19 cellular contexts compared by ENCODE assay signal in genomic region chr1:87155180-87155579, GRCh38.
DNase-seq lines count a peak whose midpoint lies in the region; ATAC-seq and TF ChIP-seq lines count a peak whose summit lies in the region.
"Had no signal": no experiment of that assay in that cellular context is flagged by ENCODE, and none has a peak within 500 bp of the region (broad histone marks: within the 10 kb centered on the region; RNA-seq: fewer than 3 reads in every experiment).

No MANE protein-coding gene starts in this region.

- no peaks in the 10 kb centered on the region for H3K9me3 ChIP-seq in SK-N-SH
- no peaks in the 10 kb centered on the region for H3K9me3 ChIP-seq in OCI-LY1 (ENCODE audit: low read length)
- H3K9me3 ChIP-seq: A549, heart left ventricle, right atrium auricular region, upper lobe of left lung had no signal

- TF ChIP-seq CTCF in SK-N-SH (IDR thresholded peaks at IDR 0.05) (no peak), OCI-LY1 (IDR thresholded peaks at IDR 0.05; ENCODE audit: low read length) (no peak)

- no peak overlapping the region for H3K27ac Mint-ChIP-seq in stimulated activated effector memory CD8-positive, alpha-beta T cell treated with anti-CD3 and anti-CD28 coated beads, Interleukin-12 subunit alpha, Interleukin-12 subunit beta, amount 100 ng/mL, for 72 hours
- H3K27ac Mint-ChIP-seq: CD4-positive, CD25-positive, alpha-beta regulatory T cell had no signal

- POLR2A ChIA-PET in SK-N-SH (lab: Yijun Ruan, JAX) = no interaction called here

- peaks cover 11% of the 10 kb centered on the region for H3K4me1 Mint-ChIP-seq in stimulated activated effector memory CD8-positive, alpha-beta T cell treated with anti-CD3 and anti-CD28 coated beads, Interleukin-12 subunit alpha, Interleukin-12 subunit beta, amount 100 ng/mL, for 72 hours

- no peak for ATAC-seq in SK-N-SH treated with all-trans-retinoic acid at 6 μM for 48 hours
- ATAC-seq in GM18868 (IDR thresholded peaks at IDR 0.05; ENCODE audit: unreplicated experiment) = no peak
- ATAC-seq in stimulated activated effector memory CD8-positive, alpha-beta T cell treated with anti-CD3 and anti-CD28 coated beads, Interleukin-12 subunit alpha, Interleukin-12 subunit beta, amount 100 ng/mL, for 72 hours = no peak
- ATAC-seq: A549, heart left ventricle had no signal

- no peaks in the 10 kb centered on the region for H3K79me2 ChIP-seq in SK-N-SH (ENCODE audit: insufficient read depth)
- no peaks in the 10 kb centered on the region for H3K79me2 ChIP-seq in OCI-LY1 (ENCODE audit: insufficient read depth, low read length)

- DNase-seq in SK-N-SH (peak; percentile 71), islet precursor cell (peak; percentile 66), NCI-H446 (lab: John Stamatoyannopoulos, UW) (no peak), GM19240 (ENCODE audit: insufficient read length, low spot score) (no peak)
- DNase-seq in stimulated activated effector memory CD8-positive, alpha-beta T cell treated with anti-CD3 and anti-CD28 coated beads, Interleukin-12 subunit alpha, Interleukin-12 subunit beta, amount 100 ng/mL, for 72 hours (ENCODE audit: low spot score in 2 of 2) = no peak
- DNase-seq: activated CD4-positive, CD25-positive, alpha-beta regulatory T cell; CD4-positive, CD25-positive, alpha-beta regulatory T cell; heart left ventricle; mesendoderm; NCI-H2081 treated with DMSO at 0.1 percent for 48 hours; NK-92 treated with Interleukin-12 subunit alpha and Interleukin-12 subunit beta, amount 100 ng/mL, for 24 hours; stimulated activated CD4-positive, alpha-beta T cell treated with anti-CD3 and anti-CD28 coated beads, Interleukin-15, amount 100 ng/mL, for 24 hours; stimulated activated naive CD4-positive, alpha-beta T cell treated with Interleukin-2 at 50 U/mL for 16 hours had no signal

- H3K4me2 ChIP-seq in SK-N-SH = no peak overlapping the region
- no peak overlapping the region for H3K4me2 ChIP-seq in OCI-LY1 (ENCODE audit: low read length)
- H3K4me2 ChIP-seq: A549 had no signal

- H3K9ac ChIP-seq in SK-N-SH = no peak overlapping the region
- no peak overlapping the region for H3K9ac ChIP-seq in OCI-LY1 (ENCODE audit: low read length)

- H3K4me3 Mint-ChIP-seq in stimulated activated effector memory CD8-positive, alpha-beta T cell treated with anti-CD3 and anti-CD28 coated beads, Interleukin-12 subunit alpha, Interleukin-12 subunit beta, amount 100 ng/mL, for 72 hours = no peak overlapping the region
- H3K4me3 Mint-ChIP-seq: CD4-positive, CD25-positive, alpha-beta regulatory T cell had no signal

- CTCF ChIA-PET in SK-N-SH (lab: Yijun Ruan, JAX) = no interaction called here

- peak in 1 of 2 experiments; percentile 35; a peak in 1 of 4 replicates for TF ChIP-seq EP300 in SK-N-SH (IDR thresholded peaks at IDR 0.05; ENCODE audit: borderline replicate concordance in 1 of 2, low read depth in 1 of 2, low read length in 1 of 2)

- no peak overlapping the region for H2AFZ ChIP-seq in SK-N-SH (ENCODE audit: low read depth)
- no peak overlapping the region for H2AFZ ChIP-seq in OCI-LY1 (ENCODE audit: low read length)

- H4K20me1 ChIP-seq in SK-N-SH (ENCODE audit: insufficient read depth) (no peaks in the 10 kb centered on the region), OCI-LY1 (ENCODE audit: insufficient read depth, low read length) (no peaks in the 10 kb centered on the region)

- H3K4me3 ChIP-seq in SK-N-SH (ENCODE audit: low read depth in 2 of 2, low read length in 1 of 2) (no peak overlapping the region), OCI-LY1 (ENCODE audit: low read depth, low read length, poor library complexity, severe bottlenecking) (no peak overlapping the region)
- H3K4me3 ChIP-seq: A549, heart left ventricle, right atrium auricular region, upper lobe of left lung had no signal

- no peak for TF ChIP-seq RAD21 in SK-N-SH (IDR thresholded peaks at IDR 0.05; ENCODE audit: low read length)

- H3K27ac ChIP-seq in SK-N-SH (ENCODE audit: low read depth in 2 of 2, low read length in 1 of 2) (no peak overlapping the region), OCI-LY1 (ENCODE audit: low read depth, low read length, poor library complexity, severe bottlenecking) (peak overlapping the region; percentile 28)
- H3K27ac ChIP-seq: A549, right atrium auricular region, upper lobe of left lung had no signal

- H3F3A ChIP-seq in SK-N-SH (replicated peaks; ENCODE audit: insufficient read depth) (no peaks in the 10 kb centered on the region), OCI-LY1 (ENCODE audit: insufficient read depth, low read length) (no peaks in the 10 kb centered on the region)

- H3K36me3 Mint-ChIP-seq in stimulated activated effector memory CD8-positive, alpha-beta T cell treated with anti-CD3 and anti-CD28 coated beads, Interleukin-12 subunit alpha, Interleukin-12 subunit beta, amount 100 ng/mL, for 72 hours = no peaks in the 10 kb centered on the region

- no peaks in the 10 kb centered on the region for H3K9me2 ChIP-seq in SK-N-SH
- no peaks in the 10 kb centered on the region for H3K9me2 ChIP-seq in OCI-LY1 (ENCODE audit: low read depth, low read length)

- H3K27me3 ChIP-seq in SK-N-SH (ENCODE audit: insufficient read depth) (peaks cover 10% of the 10 kb centered on the region; the same call in 1 of the 2 replicates), OCI-LY1 (ENCODE audit: insufficient read depth, low read length) (no peaks in the 10 kb centered on the region)
- H3K27me3 ChIP-seq: heart left ventricle, right atrium auricular region, upper lobe of left lung had no signal

- no peaks in the 10 kb centered on the region for H3K9me3 Mint-ChIP-seq in stimulated activated effector memory CD8-positive, alpha-beta T cell treated with anti-CD3 and anti-CD28 coated beads, Interleukin-12 subunit alpha, Interleukin-12 subunit beta, amount 100 ng/mL, for 72 hours

- peaks cover 1 to 10% of the 10 kb centered on the region in 2 experiments; a peak in 2 of 4 replicates for H3K4me1 ChIP-seq in SK-N-SH (ENCODE audit: control insufficient read depth in 1 of 2, insufficient read depth in 2 of 2, low read depth in 1 of 2, low read length in 1 of 2)
- peaks cover 42% of the 10 kb centered on the region for H3K4me1 ChIP-seq in OCI-LY1 (ENCODE audit: insufficient read depth, low read length, severe bottlenecking)
- H3K4me1 ChIP-seq: A549 had no signal

- H3K36me3 ChIP-seq in SK-N-SH (replicated peaks in 1 of 2; ENCODE audit: control insufficient read depth in 1 of 2, insufficient read depth in 2 of 2, low read length in 1 of 2) (no peaks in the 10 kb centered on the region), OCI-LY1 (ENCODE audit: insufficient read depth, low read length) (no peaks in the 10 kb centered on the region)
- H3K36me3 ChIP-seq: heart left ventricle, right atrium auricular region, upper lobe of left lung had no signal

- 50% methylated on average over 5 of the region's 5 CpGs for WGBS in SK-N-SH (ENCODE audit: low lambda C conversion rate)

TF ChIP-seq in SK-N-SH, 30 proteins besides CTCF, POLR2A, EP300 and RAD21:
- TF ChIP-seq ELF1 (IDR thresholded peaks at IDR 0.05) (no peak), RCOR1 (IDR thresholded peaks at IDR 0.05; ENCODE audit: low read length) (peak; percentile 78; the same call in 1 of the 2 replicates), TCF12 (IDR thresholded peaks at IDR 0.05) (no peak), RXRA (IDR thresholded peaks at IDR 0.05; ENCODE audit: borderline replicate concordance, low read depth) (no peak), USF1 (IDR thresholded peaks at IDR 0.05; ENCODE audit: borderline replicate concordance, low read depth) (no peak)

TF ChIP-seq in SK-N-SH treated with all-trans-retinoic acid at 6 μM for 48 hours, 23 proteins besides CTCF, POLR2A, EP300 and RAD21 (continues in another document):
- no peak for TF ChIP-seq CREB5 (CRISPR knock-in tag; IDR thresholded peaks at IDR 0.05; ENCODE audit: low read depth)
- no peak for TF ChIP-seq CSDC2 (CRISPR knock-in tag; IDR thresholded peaks at IDR 0.05)
- TF ChIP-seq GLIS3 (CRISPR knock-in tag; IDR thresholded peaks at IDR 0.05) = no peak
- TF ChIP-seq POU6F1 (CRISPR knock-in tag; IDR thresholded peaks at IDR 0.05; ENCODE audit: borderline replicate concordance, low read depth) = no peak
- no peak for TF ChIP-seq ZNF70 (CRISPR knock-in tag; IDR thresholded peaks at IDR 0.05)
- TF ChIP-seq ESRRG (CRISPR knock-in tag; IDR thresholded peaks at IDR 0.05) = no peak
- no peak for TF ChIP-seq OSR1 (CRISPR knock-in tag; IDR thresholded peaks at IDR 0.05)
- no peak for TF ChIP-seq TOX (CRISPR knock-in tag; IDR thresholded peaks at IDR 0.05; ENCODE audit: borderline replicate concordance)
- TF ChIP-seq SNAI2 (CRISPR knock-in tag; IDR thresholded peaks at IDR 0.05) = no peak

Comparison
In these comparisons a context has a peak if more than half of its experiments do, and no peak if none do; other contexts are left out.
1. DNase-seq: peak in SK-N-SH (single experiment) and islet precursor cell (single experiment); none in stimulated activated effector memory CD8-positive, alpha-beta T cell treated with anti-CD3 and anti-CD28 coated beads, Interleukin-12 subunit alpha, Interleukin-12 subunit beta, amount 100 ng/mL, for 72 hours (0 of 2), NCI-H446 (0 of 2) and GM19240 (single experiment).